Comparison of ENCODE assay signal across 9 cellular contexts in genomic region chr12:1474059-1474537, GRCh38.
DNase-seq lines count a peak whose midpoint lies in the region; ATAC-seq and TF ChIP-seq lines count a peak whose summit lies in the region.
"Had no signal": no experiment of that assay in that cellular context is flagged by ENCODE, and none has a peak within 500 bp of the region (broad histone marks: within the 10 kb centered on the region; RNA-seq: fewer than 3 reads in every experiment).

No MANE protein-coding gene starts in this region.

- ATAC-seq in GM19397 (IDR thresholded peaks at IDR 0.05; ENCODE audit: unreplicated experiment) (no peak), HG02852 (IDR thresholded peaks at IDR 0.05; ENCODE audit: unreplicated experiment) (no peak), GM21619 (IDR thresholded peaks at IDR 0.05; ENCODE audit: unreplicated experiment) (no peak)

- peak overlapping the region; percentile 37 for H3K27ac ChIP-seq in muscle layer of colon (ENCODE audit: low read depth, low read length)

- H3K4me3 ChIP-seq in astrocyte of the spinal cord (ENCODE audit: low read depth, low read length) = no peak overlapping the region
- peak overlapping the region in 1 of 2 donors; percentile 1 for H3K4me3 ChIP-seq in muscle layer of colon (ENCODE audit: low read depth in 1 of 2, low read length in 2 of 2)

- H3K36me3 ChIP-seq in muscle layer of colon (ENCODE audit: insufficient read depth, low read length) = no peaks in the 10 kb centered on the region

- no peak for TF ChIP-seq CTCF in astrocyte of the spinal cord (IDR thresholded peaks at IDR 0.05; ENCODE audit: low read depth, low read length)

- no peaks in the 10 kb centered on the region for H3K9me3 ChIP-seq in muscle layer of colon (ENCODE audit: low read length)

- DNase-seq in Daoy (ENCODE audit: low read depth) (peak; percentile 95), MV-4-11 (lab: John Stamatoyannopoulos, UW) (peak; percentile 93), astrocyte of the spinal cord (ENCODE audit: low read depth, low spot score) (peak; percentile 97), inferior parietal cortex (ENCODE audit: extremely low spot score) (no peak)
- DNase-seq: left cardiac atrium had no signal

- H3K9ac ChIP-seq in muscle layer of colon (ENCODE audit: low read length) = no peak overlapping the region

- peaks cover 25% of the 10 kb centered on the region for H3K4me1 ChIP-seq in muscle layer of colon (ENCODE audit: insufficient read depth, low read length)

- H3K27me3 ChIP-seq in muscle layer of colon (ENCODE audit: control insufficient read depth in 1 of 2, insufficient read depth in 2 of 2, low read length in 2 of 2) = no peaks in the 10 kb centered on the region

- in situ Hi-C loops in astrocyte of the spinal cord (cut with HindIII; ENCODE audit: low sequenced_read_pairs) = no loop called here
